In genomic region chr5:173187054-173187743, GRCh38 we compare ENCODE assay signal across 1 cellular context.
A peak's percentile ranks its signal among the peaks of the same experiment; 100 is the strongest.
TF ChIP-seq lines count a peak whose summit lies in the region.

No MANE protein-coding gene starts in this region.

TF ChIP-seq in K562, 482 proteins besides CTCF, POLR2A, EP300 and RAD21:
- no peak for TF ChIP-seq NUFIP1 (IDR thresholded peaks at IDR 0.05; ENCODE audit: partially characterized antibody)
- 0 out of 2 replicates have a peak, but pooled peaks have one; percentile 3 for TF ChIP-seq PKNOX1 (IDR thresholded peaks at IDR 0.05)
- TF ChIP-seq, protein P1, sequence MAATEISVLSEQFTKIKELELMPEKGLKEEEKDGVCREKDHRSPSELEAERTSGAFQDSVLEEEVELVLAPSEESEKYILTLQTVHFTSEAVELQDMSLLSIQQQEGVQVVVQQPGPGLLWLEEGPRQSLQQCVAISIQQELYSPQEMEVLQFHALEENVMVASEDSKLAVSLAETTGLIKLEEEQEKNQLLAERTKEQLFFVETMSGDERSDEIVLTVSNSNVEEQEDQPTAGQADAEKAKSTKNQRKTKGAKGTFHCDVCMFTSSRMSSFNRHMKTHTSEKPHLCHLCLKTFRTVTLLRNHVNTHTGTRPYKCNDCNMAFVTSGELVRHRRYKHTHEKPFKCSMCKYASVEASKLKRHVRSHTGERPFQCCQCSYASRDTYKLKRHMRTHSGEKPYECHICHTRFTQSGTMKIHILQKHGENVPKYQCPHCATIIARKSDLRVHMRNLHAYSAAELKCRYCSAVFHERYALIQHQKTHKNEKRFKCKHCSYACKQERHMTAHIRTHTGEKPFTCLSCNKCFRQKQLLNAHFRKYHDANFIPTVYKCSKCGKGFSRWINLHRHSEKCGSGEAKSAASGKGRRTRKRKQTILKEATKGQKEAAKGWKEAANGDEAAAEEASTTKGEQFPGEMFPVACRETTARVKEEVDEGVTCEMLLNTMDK (IDR thresholded peaks at IDR 0.05; ENCODE audit: borderline replicate concordance, insufficient read depth, low read depth, low read length, poor library complexity, severe bottlenecking): peak; percentile 73
